ENCODE assay signal across 8 cellular contexts in the genomic region with DNA sequence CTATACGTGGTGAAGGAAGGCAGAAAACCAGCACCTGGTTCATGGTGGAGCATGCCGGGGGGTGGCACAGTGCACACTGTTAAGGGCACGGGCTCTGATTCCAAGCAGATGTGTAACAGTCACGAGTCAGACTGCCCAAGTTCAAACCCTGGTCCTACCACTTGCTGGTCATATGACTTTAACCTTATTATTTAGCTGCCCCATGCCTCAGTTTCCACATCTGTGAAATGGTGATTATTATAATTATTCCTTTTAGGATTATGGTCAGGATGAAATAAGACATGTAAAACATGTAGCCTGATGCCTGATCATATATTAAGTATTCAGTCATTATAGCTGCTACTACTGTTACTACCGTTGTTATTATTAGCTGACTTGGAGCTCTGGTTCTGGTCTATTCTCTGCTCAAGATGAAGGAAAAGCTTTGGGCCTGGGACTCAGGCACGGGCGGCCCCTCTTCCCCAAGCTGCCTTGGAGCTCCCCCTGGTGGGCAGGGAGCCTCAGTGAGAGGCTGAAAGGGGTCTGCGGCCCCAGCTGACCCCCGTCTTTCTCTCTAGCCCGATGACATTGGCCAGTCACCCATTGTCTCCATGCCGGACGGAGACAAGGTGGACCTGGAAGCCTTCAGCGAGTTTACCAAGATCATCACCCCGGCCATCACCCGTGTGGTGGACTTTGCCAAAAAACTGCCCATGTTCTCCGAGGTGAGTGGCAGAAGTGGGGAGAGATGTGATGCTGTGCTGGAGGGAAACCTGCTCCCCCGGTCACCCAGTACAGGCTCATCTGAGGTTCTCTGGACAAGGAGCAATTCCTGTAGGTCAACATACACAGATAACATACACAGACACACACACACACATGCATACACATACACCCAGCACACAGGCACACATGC. TPM values are rescaled to one million over a fixed set of nuclear protein-coding genes. Genes with fewer than 3 reads are reported as not detected.
DNase-seq lines count a peak whose midpoint lies in the region; ATAC-seq, FAIRE-seq and TF ChIP-seq lines count a peak whose summit lies in the region.

No MANE protein-coding gene starts in this region.

- no peak for TF ChIP-seq EP300 in transverse colon (IDR thresholded peaks at IDR 0.05; ENCODE audit: low read depth)

- DNase-seq in CD1c-positive myeloid dendritic cell (ENCODE audit: extremely low spot score) (peak; percentile 47), HCEC 1CT (peak; percentile 30), T-helper 1 cell (peak in 3 of 5 donors; percentile 45 to 47 (median 47)), bronchial epithelial cell (ENCODE audit: low read depth) (no peak), lower lobe of right lung (peak; percentile 69), transverse colon (peak; percentile 69), GF-D8 (lab: John Stamatoyannopoulos, UW) (no peak)

- intact Hi-C loops in lower lobe of right lung (cut with DNase I): no loop called here
- intact Hi-C loops in transverse colon (cut with DNase I; ENCODE audit: low total_unique reads): no loop called here

- H3K4me3 ChIP-seq in bronchial epithelial cell (ENCODE audit: low read depth, low read length): no peak overlapping the region
- H3K4me3 ChIP-seq in lower lobe of right lung: no peak overlapping the region
- no peak overlapping the region for H3K4me3 ChIP-seq in transverse colon

- peak; percentile 80 for TF ChIP-seq CTCF in bronchial epithelial cell (IDR thresholded peaks at IDR 0.05; ENCODE audit: insufficient read depth, low read length, severe bottlenecking)
- TF ChIP-seq CTCF in lower lobe of right lung (IDR thresholded peaks at IDR 0.05): peak; percentile 86
- peak; percentile 77 to 87 (median 85) for TF ChIP-seq CTCF in transverse colon (IDR thresholded peaks at IDR 0.05)

- 65 to 81% methylated on average over 4 to 16 of the region's 17 CpGs for WGBS in transverse colon (ENCODE audit: low coverage in 1 of 2), 2 donors

- in situ Hi-C loops in transverse colon (cut with MboI; ENCODE audit: low pct_ligation_motif_present in 1 of 4, low pct_unique_long_range_greater_than_20kb in 1 of 4, low sequenced_read_pairs in 3 of 4): no loop called here

- H3K9me3 ChIP-seq in lower lobe of right lung (no peaks in the 10 kb centered on the region), transverse colon (no peaks in the 10 kb centered on the region)

- ATAC-seq in lower lobe of right lung (peak; percentile 61 to 68), GM19351 (IDR thresholded peaks at IDR 0.05; ENCODE audit: unreplicated experiment) (no peak)

- H3K27ac ChIP-seq in lower lobe of right lung: no peak overlapping the region
- peak overlapping the region in 2 of 4 donors; percentile 22 to 56 for H3K27ac ChIP-seq in transverse colon

- FAIRE-seq in bronchial epithelial cell (lab: Jason Lieb, UNC): no peak

- no peak for TF ChIP-seq POLR2A in transverse colon (IDR thresholded peaks at IDR 0.05)

- H3K27me3 ChIP-seq in bronchial epithelial cell (ENCODE audit: control insufficient read depth, insufficient read depth, low read length) (no peaks in the 10 kb centered on the region), lower lobe of right lung (ENCODE audit: low read depth) (no peaks in the 10 kb centered on the region), transverse colon (no peaks in the 10 kb centered on the region)

- no peaks in the 10 kb centered on the region for H3K4me1 ChIP-seq in lower lobe of right lung
- H3K4me1 ChIP-seq in transverse colon: peaks cover 0 to 20% (median 12%) of the 10 kb centered on the region in 4 donors

- no peaks in the 10 kb centered on the region for H3K36me3 ChIP-seq in bronchial epithelial cell (ENCODE audit: control insufficient read depth, insufficient read depth, low read length)
- peaks cover 72% of the 10 kb centered on the region for H3K36me3 ChIP-seq in lower lobe of right lung
- H3K36me3 ChIP-seq in transverse colon: peaks cover 0 to 42% (median 17%) of the 10 kb centered on the region in 4 donors

RNA-seq across cellular contexts. Expression of a gene that starts 14.0 kb away (rescaled TPM):
- total RNA-seq in bronchial epithelial cell (0.51 and 0.79 TPM in 2 replicates), lower lobe of right lung (20.1 TPM), transverse colon (10 to 100 TPM in 1 of 4 donors, 1 to 10 TPM in 3; 4.8 to 18.0 (median 7.3) TPM)

RNA-seq across cellular contexts. Expression of a gene that starts 23.6 kb away (rescaled TPM):
- 4.2 and 5.8 TPM in 2 replicates for total RNA-seq in bronchial epithelial cell
- 50.1 TPM for total RNA-seq in lower lobe of right lung
- total RNA-seq in transverse colon: 10 to 100 TPM; 32.6 to 82.6 (median 58.6) TPM

RNA-seq across cellular contexts. Expression of a gene that starts 32.2 kb away (rescaled TPM):
- 23.0 and 25.0 TPM in 2 replicates for total RNA-seq in bronchial epithelial cell
- 59.6 TPM for total RNA-seq in lower lobe of right lung
- 100 to 1,000 TPM in 2 of 4 donors, 10 to 100 TPM in 2; 64.3 to 294 (median 112) TPM for total RNA-seq in transverse colon

RNA-seq across cellular contexts. Expression of a gene that starts 35.4 kb away (rescaled TPM):
- 27.1 and 32.5 TPM in 2 replicates for total RNA-seq in bronchial epithelial cell
- 97.7 TPM for total RNA-seq in lower lobe of right lung
- total RNA-seq in transverse colon: 100 to 1,000 TPM in 2 of 4 donors, 10 to 100 TPM in 2; 73.9 to 258 (median 90.6) TPM

RNA-seq across cellular contexts. Expression of a gene that starts 53.9 kb away (rescaled TPM):
- total RNA-seq in bronchial epithelial cell: 14.7 and 15.3 TPM in 2 replicates
- total RNA-seq in lower lobe of right lung: 101 TPM
- 10 to 100 TPM; 41.8 to 65.1 (median 51.0) TPM for total RNA-seq in transverse colon

Comparison
In these comparisons a context has a peak if more than half of its experiments do, and no peak if none do; other contexts are left out.
1. DNase-seq: peak in CD1c-positive myeloid dendritic cell (single experiment), HCEC 1CT (single experiment), T-helper 1 cell (3 of 5), lower lobe of right lung (single experiment) and transverse colon (single experiment); none in bronchial epithelial cell (single experiment) and GF-D8 (single experiment).
2. Peak in every context shown above with its lines, with median percentiles within 50 percentile points of each other: CTCF ChIP-seq.